ENCODE assay signal across 23 cellular contexts in the genomic region with DNA sequence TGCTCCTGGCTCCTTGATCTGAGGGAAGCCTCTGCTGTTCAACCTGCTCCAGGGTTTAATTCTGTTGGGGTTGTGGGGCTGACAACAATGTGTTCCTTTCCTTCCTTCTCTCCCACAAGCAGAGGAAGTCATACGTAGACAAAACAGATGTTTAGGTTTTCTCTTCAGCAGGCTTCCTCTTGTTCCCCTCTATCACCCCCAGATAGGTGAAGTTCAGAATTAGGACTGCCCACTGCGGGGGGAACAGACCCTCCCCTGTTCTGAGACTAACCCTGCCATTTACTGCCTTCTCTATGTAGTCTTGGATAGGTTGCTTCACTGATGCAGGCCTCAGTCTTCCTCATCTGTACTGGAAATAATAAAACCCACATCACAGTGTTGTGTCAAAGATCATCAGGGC.
"Had no signal": no experiment of that assay in that cellular context is flagged by ENCODE, and none has a peak within 500 bp of the region (broad histone marks: within the 10 kb centered on the region; RNA-seq: fewer than 3 reads in every experiment).

No MANE protein-coding gene starts in this region.

- H3K36me3 Mint-ChIP-seq: stimulated activated memory B cell treated with anti-CD40 and anti-IgM and Interleukin-4, amounts not matched to agents 10 μg/mL and 1 μg/mL and 100 μg/mL, for 72 hours had no signal

- H3K9me3 Mint-ChIP-seq: stimulated activated naive CD8-positive, alpha-beta T cell treated with anti-CD3 and anti-CD28 coated beads, Interleukin-15, Interleukin-2, amounts not matched to agents 100 ng/mL and 50 ng/mL, for 24 hours had no signal

- H3K9ac ChIP-seq: parathyroid adenoma had no signal

- H3K27ac ChIP-seq: epithelial cell of prostate, esophagus muscularis mucosa, hepatocyte, parathyroid adenoma, psoas muscle, spleen, tibial artery, upper lobe of left lung, uterus had no signal

- ATAC-seq: left colon; left ventricle myocardium superior; naive thymus-derived CD4-positive, alpha-beta T cell; psoas muscle; sciatic nerve; stimulated activated memory B cell treated with anti-CD40 and anti-IgM and Interleukin-4, amounts not matched to agents 10 μg/mL and 1 μg/mL and 100 μg/mL, for 72 hours had no signal

- H3K9me3 ChIP-seq: esophagus muscularis mucosa, psoas muscle, spleen, tibial artery, upper lobe of left lung, uterus had no signal

- H3K4me1 ChIP-seq: esophagus muscularis mucosa, parathyroid adenoma, psoas muscle, tibial artery, upper lobe of left lung, uterus had no signal

- DNase-seq: effector memory CD4-positive, alpha-beta T cell; head of caudate nucleus; left colon; left ventricle myocardium superior; mesendoderm; naive thymus-derived CD4-positive, alpha-beta T cell; nephron progenitor cell; psoas muscle; spleen; stimulated activated CD4-positive, alpha-beta T cell treated with anti-CD3 and anti-CD28 coated beads, Interleukin-15, amount 100 ng/mL, for 24 hours; stimulated activated CD4-positive, alpha-beta T cell treated with anti-CD3 and anti-CD28 coated beads, Interleukin-1b, Interleukin-23, amount 100 ng/mL, for 48 hours; stimulated activated CD4-positive, alpha-beta T cell treated with anti-CD3 and anti-CD28 coated beads, Interleukin-4, amount 100 ng/mL, for 24 hours; tibial artery; upper lobe of left lung; uterus had no signal

- H3K36me3 ChIP-seq: esophagus muscularis mucosa, spleen, tibial artery, upper lobe of left lung, uterus had no signal

- H3K4me3 ChIP-seq: esophagus muscularis mucosa, hepatocyte, lung, psoas muscle, spleen, tibial artery, upper lobe of left lung, uterus had no signal

- H3K4me3 Mint-ChIP-seq: naive thymus-derived CD4-positive, alpha-beta T cell; nephron progenitor cell; stimulated activated memory B cell treated with anti-CD40 and anti-IgM and Interleukin-4, amounts not matched to agents 10 μg/mL and 1 μg/mL and 100 μg/mL, for 72 hours; stimulated activated naive CD8-positive, alpha-beta T cell treated with anti-CD3 and anti-CD28 coated beads, Interleukin-15, Interleukin-2, amounts not matched to agents 100 ng/mL and 50 ng/mL, for 24 hours had no signal

- H3K4me2 ChIP-seq: hepatocyte had no signal

- H3K27ac Mint-ChIP-seq: nephron progenitor cell; stimulated activated memory B cell treated with anti-CD40 and anti-IgM and Interleukin-4, amounts not matched to agents 10 μg/mL and 1 μg/mL and 100 μg/mL, for 72 hours; stimulated activated naive CD8-positive, alpha-beta T cell treated with anti-CD3 and anti-CD28 coated beads, Interleukin-15, Interleukin-2, amounts not matched to agents 100 ng/mL and 50 ng/mL, for 24 hours had no signal

- H3K27me3 ChIP-seq: hepatocyte, upper lobe of left lung, uterus had no signal
